Comparison of ENCODE assay signal across 8 cellular contexts in the genomic region with DNA sequence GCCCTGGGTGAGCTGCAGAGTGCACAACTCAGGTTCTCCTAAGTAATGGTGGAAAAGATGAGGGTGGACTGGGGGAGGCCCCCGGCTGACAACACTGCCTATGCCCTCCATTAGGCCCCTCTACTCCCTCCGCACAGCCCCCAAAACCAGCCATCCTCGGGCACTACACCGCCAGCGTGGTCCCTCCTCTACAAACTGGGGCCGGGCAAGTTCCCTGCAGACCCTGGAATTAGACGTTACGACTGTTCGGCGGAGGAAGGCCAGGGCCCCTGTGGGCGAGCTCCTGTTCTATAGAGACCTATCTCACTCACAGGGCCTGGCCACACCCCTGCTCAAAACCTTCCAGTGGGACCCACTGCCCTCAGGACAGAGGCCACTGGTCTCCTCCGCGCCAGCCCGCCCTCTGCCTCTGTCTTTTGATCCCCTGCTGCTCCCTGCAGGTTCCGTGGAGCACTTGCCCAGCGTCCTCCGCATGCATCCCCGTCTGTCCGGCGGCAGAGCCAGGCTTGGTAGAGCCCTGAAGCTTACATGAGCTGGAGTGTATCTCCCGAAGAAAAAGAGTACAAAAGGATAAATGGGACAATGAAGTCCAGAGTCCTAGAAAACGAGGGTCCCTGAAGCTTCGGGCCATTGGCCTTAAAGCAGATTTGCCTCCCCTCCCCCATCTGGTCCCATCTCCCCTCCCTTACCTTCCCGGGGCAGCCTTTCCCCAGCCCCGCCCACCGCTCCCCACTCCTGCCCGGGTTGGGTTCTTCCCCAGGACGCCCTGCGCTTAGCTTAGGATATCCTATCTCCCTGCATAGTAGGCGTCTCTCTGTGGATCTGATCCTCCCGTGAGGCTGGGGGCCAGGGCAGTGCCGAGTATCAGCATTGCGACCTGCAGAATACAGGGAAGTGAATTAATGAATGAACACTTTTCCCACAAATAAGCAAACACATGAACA.
DNase-seq lines count a peak whose midpoint lies in the region; ATAC-seq and TF ChIP-seq lines count a peak whose summit lies in the region.

No MANE protein-coding gene starts in this region.

- DNase-seq in DMS53 treated with DMSO at 0.1 percent for 48 hours (lab: John Stamatoyannopoulos, UW; ENCODE audit: unreplicated experiment) (peak; percentile 55), body of pancreas (no peak), kidney tubule cell (ENCODE audit: low spot score) (peak; percentile 11), suprapubic skin (ENCODE audit: low spot score in 2 of 2) (no peak), GM10266 (ENCODE audit: extremely low spot score) (no peak), NCI-H187 treated with DMSO at 0.1 percent for 48 hours (lab: John Stamatoyannopoulos, UW) (no peak)

- TF ChIP-seq POLR2A in body of pancreas (IDR thresholded peaks at IDR 0.05) (no peak), suprapubic skin (IDR thresholded peaks at IDR 0.05) (no peak)

- H3K27me3 ChIP-seq in body of pancreas (no peaks in the 10 kb centered on the region), suprapubic skin (peaks cover 45% of the 10 kb centered on the region)

- H3K9me3 ChIP-seq in body of pancreas (no peaks in the 10 kb centered on the region), suprapubic skin (no peaks in the 10 kb centered on the region)

- intact Hi-C loops in body of pancreas (cut with DNase I): no loop called here

- TF ChIP-seq CTCF in body of pancreas (IDR thresholded peaks at IDR 0.05) (no peak), suprapubic skin (IDR thresholded peaks at IDR 0.05) (no peak), GM10266 (IDR thresholded peaks at IDR 0.05; ENCODE audit: control insufficient read depth, insufficient read depth, low read depth, missing control alignments) (no peak)

- H3K27ac ChIP-seq in body of pancreas (no peak overlapping the region), suprapubic skin (no peak overlapping the region)

- WGBS in body of pancreas, 2 donors: 11 to 20% methylated on average over 26 to 33 of the region's 33 CpGs
- 17% methylated on average over 25 of the region's 33 CpGs for WGBS in suprapubic skin

- H3K4me3 ChIP-seq in body of pancreas (no peak overlapping the region), suprapubic skin (no peak overlapping the region)

- no peaks in the 10 kb centered on the region for H3K36me3 ChIP-seq in body of pancreas (replicated peaks in 1 of 2; ENCODE audit: insufficient read depth in 1 of 2, low read depth in 2 of 2)
- no peaks in the 10 kb centered on the region for H3K36me3 ChIP-seq in suprapubic skin

- TF ChIP-seq EP300 in suprapubic skin (IDR thresholded peaks at IDR 0.05): no peak

- H3K4me1 ChIP-seq in body of pancreas (peaks cover 6% of the 10 kb centered on the region), suprapubic skin (peaks cover 9% of the 10 kb centered on the region)

- ATAC-seq in HG02759 (IDR thresholded peaks at IDR 0.05; ENCODE audit: unreplicated experiment) (peak; percentile 23), body of pancreas (peak; percentile 19), HG03460 (IDR thresholded peaks at IDR 0.05; ENCODE audit: unreplicated experiment) (no peak)

Comparison
In these comparisons a context has a peak if more than half of its experiments do, and no peak if none do; other contexts are left out.
1. DNase-seq: peak in DMS53 treated with DMSO at 0.1 percent for 48 hours (single experiment) and kidney tubule cell (single experiment); none in body of pancreas (0 of 4), suprapubic skin (0 of 2), GM10266 (single experiment) and NCI-H187 treated with DMSO at 0.1 percent for 48 hours (single experiment).